ENCODE assay signal across 12 cellular contexts in the genomic region with DNA sequence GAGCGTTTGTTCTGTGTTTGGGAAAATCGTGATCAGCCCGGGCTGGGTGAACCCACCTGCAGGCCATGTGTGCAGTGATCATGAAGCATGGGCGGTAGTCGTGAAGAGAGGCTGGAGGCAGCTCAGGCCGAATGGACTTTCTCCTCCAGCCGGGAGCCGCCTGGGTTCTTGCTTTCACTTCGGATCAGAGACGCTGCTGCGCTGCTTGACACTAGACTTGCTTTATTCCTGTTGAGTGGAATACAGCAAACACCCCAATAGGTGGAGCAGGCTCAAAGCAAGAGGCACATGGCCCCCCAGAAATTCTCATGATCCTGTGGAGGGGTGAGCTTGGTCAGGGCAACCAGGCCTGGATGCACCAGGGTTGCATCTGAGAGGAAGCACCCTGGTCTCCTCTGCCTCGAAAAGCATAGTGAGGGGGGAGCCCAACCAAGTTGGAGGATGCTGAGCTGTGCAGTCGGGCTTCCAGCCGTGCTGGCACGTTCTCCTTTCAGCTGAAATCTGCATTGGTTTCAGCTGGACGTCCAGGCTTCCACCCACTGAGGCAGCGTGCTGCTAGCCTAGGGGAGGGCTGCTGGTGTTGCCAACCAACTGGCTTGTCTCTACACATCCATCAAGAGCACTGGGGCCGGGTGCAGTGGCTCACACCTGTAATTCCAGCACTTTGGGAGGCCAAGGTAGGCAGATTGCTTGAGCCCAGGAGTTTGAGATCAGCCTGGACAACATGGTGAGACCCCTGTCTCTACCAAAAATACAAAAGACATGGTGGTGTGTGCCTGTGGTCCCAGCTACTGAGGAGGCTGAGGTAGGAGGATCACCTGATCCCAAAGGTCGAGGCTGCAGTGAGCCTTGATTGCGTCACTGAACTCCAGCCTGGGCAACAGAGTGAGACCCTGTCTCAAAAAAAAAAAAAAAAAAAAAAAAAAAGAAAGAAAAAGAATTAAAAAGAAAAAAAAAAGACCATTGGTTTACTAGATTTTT. TPM values are rescaled to one million over a fixed set of nuclear protein-coding genes. Genes with fewer than 3 reads are reported as not detected.
A peak's percentile ranks its signal among the peaks of the same experiment; 100 is the strongest.
DNase-seq lines count a peak whose midpoint lies in the region; ATAC-seq lines count a peak whose summit lies in the region.
"Had no signal": no experiment of that assay in that cellular context is flagged by ENCODE, and none has a peak within 500 bp of the region (broad histone marks: within the 10 kb centered on the region; RNA-seq: fewer than 3 reads in every experiment).

No MANE protein-coding gene starts in this region.

- peak overlapping the region; percentile 19 for H3K27ac ChIP-seq in skeletal muscle tissue (ENCODE audit: low read depth, low read length)
- H3K27ac ChIP-seq: dorsolateral prefrontal cortex, neural progenitor cell had no signal

- H3K27me3 Mint-ChIP-seq in activated CD4-positive, alpha-beta T cell treated with anti-CD3 and anti-CD28 coated beads, Interleukin-2, amount 10 ng/mL, durations not matched to agents 7 days and 5 days: no peaks in the 10 kb centered on the region
- no peaks in the 10 kb centered on the region for H3K27me3 Mint-ChIP-seq in activated T-helper 2 cell treated with anti-CD3 and anti-CD28 coated beads, Interferon-gamma antibody, Interleukin-2, Interleukin-4, amounts not matched to agents 10 μg/mL and 5 μg/mL and 100 μg/mL, durations not matched to agents 14 hours and 24 hours and 36 hours (ENCODE audit: low read depth)

- peaks cover 9 to 19% (median 12%) of the 10 kb centered on the region in 3 donors for H3K4me1 ChIP-seq in skeletal muscle tissue (ENCODE audit: control insufficient read depth in 3 of 3, insufficient read depth in 3 of 3, low read length in 3 of 3)

- H3K9ac ChIP-seq in skeletal muscle tissue (ENCODE audit: low read depth in 1 of 3, low read length in 3 of 3): no peak overlapping the region
- H3K9ac ChIP-seq: neural progenitor cell had no signal

- no peak overlapping the region for H3K4me3 ChIP-seq in skeletal muscle tissue (ENCODE audit: low read length in 3 of 3)
- H3K4me3 ChIP-seq: neural progenitor cell had no signal

- CTCF ChIA-PET in activated CD4-positive, alpha-beta T cell treated with anti-CD3 and anti-CD28 coated beads, Interleukin-2, amount 10 ng/mL, durations not matched to agents 7 days and 5 days (lab: Charles Lee): interaction anchor here (0.5 to 1.5 kb wide), 3 partner anchors 14 to 317 kb away, joined by 3 read pairs; no protein-coding TSS in a partner anchor

- H3K4me1 Mint-ChIP-seq in activated CD4-positive, alpha-beta T cell treated with anti-CD3 and anti-CD28 coated beads, Interleukin-2, amount 10 ng/mL, durations not matched to agents 7 days and 5 days: peaks cover 71% of the 10 kb centered on the region
- H3K4me1 Mint-ChIP-seq in activated T-helper 2 cell treated with anti-CD3 and anti-CD28 coated beads, Interferon-gamma antibody, Interleukin-2, Interleukin-4, amounts not matched to agents 10 μg/mL and 5 μg/mL and 100 μg/mL, durations not matched to agents 14 hours and 24 hours and 36 hours (ENCODE audit: low read depth): peaks cover 49% of the 10 kb centered on the region

- peak overlapping the region; percentile 42 for H3K4me3 Mint-ChIP-seq in activated CD4-positive, alpha-beta T cell treated with anti-CD3 and anti-CD28 coated beads, Interleukin-2, amount 10 ng/mL, durations not matched to agents 7 days and 5 days
- H3K4me3 Mint-ChIP-seq in activated T-helper 2 cell treated with anti-CD3 and anti-CD28 coated beads, Interferon-gamma antibody, Interleukin-2, Interleukin-4, amounts not matched to agents 10 μg/mL and 5 μg/mL and 100 μg/mL, durations not matched to agents 14 hours and 24 hours and 36 hours (ENCODE audit: low read depth): peak overlapping the region; percentile 37

- no peak for DNase-seq in activated CD4-positive, alpha-beta T cell treated with anti-CD3 and anti-CD28 coated beads, Interleukin-2, amount 10 ng/mL, durations not matched to agents 7 days and 5 days
- no peak for DNase-seq in activated CD4-positive, alpha-beta T cell treated with anti-CD3 and anti-CD28 coated beads, Interleukin-2, amount 50 U/mL, for 4 hours
- DNase-seq in GF-D8 (lab: John Stamatoyannopoulos, UW) (peak; percentile 33), NOMO-1 (lab: John Stamatoyannopoulos, UW; ENCODE audit: unreplicated experiment in 2 of 2) (no peak), kidney tubule cell (ENCODE audit: low spot score) (no peak)
- no peak for DNase-seq in activated T-helper 2 cell treated with anti-CD3 and anti-CD28 coated beads, Interferon-gamma antibody, Interleukin-2, Interleukin-4, amounts not matched to agents 10 μg/mL and 5 μg/mL and 100 μg/mL, durations not matched to agents 14 hours and 24 hours and 36 hours (ENCODE audit: low spot score)
- DNase-seq: NCI-H1105, NCI-H345 had no signal

- no peak for ATAC-seq in GM21786 (IDR thresholded peaks at IDR 0.05; ENCODE audit: unreplicated experiment)

- POLR2A ChIA-PET in activated CD4-positive, alpha-beta T cell treated with anti-CD3 and anti-CD28 coated beads, Interleukin-2, amount 10 ng/mL, durations not matched to agents 7 days and 5 days (lab: Charles Lee): no interaction called here

- H3K27me3 ChIP-seq in skeletal muscle tissue (ENCODE audit: control insufficient read depth in 3 of 3, insufficient read depth in 3 of 3, low read length in 3 of 3): peaks cover 20 to 27% (median 25%) of the 10 kb centered on the region in 3 donors

- H3K36me3 Mint-ChIP-seq in activated CD4-positive, alpha-beta T cell treated with anti-CD3 and anti-CD28 coated beads, Interleukin-2, amount 10 ng/mL, durations not matched to agents 7 days and 5 days (ENCODE audit: low read depth): peaks cover 28% of the 10 kb centered on the region
- peaks cover 17% of the 10 kb centered on the region for H3K36me3 Mint-ChIP-seq in activated T-helper 2 cell treated with anti-CD3 and anti-CD28 coated beads, Interferon-gamma antibody, Interleukin-2, Interleukin-4, amounts not matched to agents 10 μg/mL and 5 μg/mL and 100 μg/mL, durations not matched to agents 14 hours and 24 hours and 36 hours (ENCODE audit: low read depth)
- H3K36me3 Mint-ChIP-seq: neural progenitor cell had no signal

- H3K27ac Mint-ChIP-seq in activated CD4-positive, alpha-beta T cell treated with anti-CD3 and anti-CD28 coated beads, Interleukin-2, amount 10 ng/mL, durations not matched to agents 7 days and 5 days: peak overlapping the region; percentile 58
- peak overlapping the region; percentile 15 for H3K27ac Mint-ChIP-seq in activated T-helper 2 cell treated with anti-CD3 and anti-CD28 coated beads, Interferon-gamma antibody, Interleukin-2, Interleukin-4, amounts not matched to agents 10 μg/mL and 5 μg/mL and 100 μg/mL, durations not matched to agents 14 hours and 24 hours and 36 hours

- H3K36me3 ChIP-seq in skeletal muscle tissue (ENCODE audit: control insufficient read depth in 3 of 3, insufficient read depth in 3 of 3, low read length in 3 of 3): no peaks in the 10 kb centered on the region
- H3K36me3 ChIP-seq: neural progenitor cell had no signal

- no peaks in the 10 kb centered on the region for H3K9me3 ChIP-seq in skeletal muscle tissue (ENCODE audit: control insufficient read depth in 3 of 3, low read length in 3 of 3)

- intact Hi-C loops in activated T-helper 2 cell treated with anti-CD3 and anti-CD28 coated beads, Interferon-gamma antibody, Interleukin-2, Interleukin-4, amounts not matched to agents 10 μg/mL and 5 μg/mL and 100 μg/mL, durations not matched to agents 14 hours and 24 hours and 36 hours (cut with micrococcal nuclease): no loop called here

- H3K9me3 Mint-ChIP-seq in activated CD4-positive, alpha-beta T cell treated with anti-CD3 and anti-CD28 coated beads, Interleukin-2, amount 10 ng/mL, durations not matched to agents 7 days and 5 days: peaks cover 2% of the 10 kb centered on the region
- H3K9me3 Mint-ChIP-seq in activated T-helper 2 cell treated with anti-CD3 and anti-CD28 coated beads, Interferon-gamma antibody, Interleukin-2, Interleukin-4, amounts not matched to agents 10 μg/mL and 5 μg/mL and 100 μg/mL, durations not matched to agents 14 hours and 24 hours and 36 hours: no peaks in the 10 kb centered on the region
- H3K9me3 Mint-ChIP-seq: neural progenitor cell had no signal

RNA-seq across cellular contexts. Expression of a gene that starts 2.8 kb away (rescaled TPM):
- 10 to 100 TPM; 36.6 to 40.6 TPM for total RNA-seq in activated CD4-positive, alpha-beta T cell treated with anti-CD3 and anti-CD28 coated beads, Interleukin-2, amount 10 ng/mL, durations not matched to agents 7 days and 5 days
- 51.4 and 53.2 TPM in 2 replicates for total RNA-seq in activated T-helper 2 cell treated with anti-CD3 and anti-CD28 coated beads, Interferon-gamma antibody, Interleukin-2, Interleukin-4, amounts not matched to agents 10 μg/mL and 5 μg/mL and 100 μg/mL, durations not matched to agents 14 hours and 24 hours and 36 hours
- total RNA-seq in skeletal muscle tissue: 1.6 TPM

Comparison
In these comparisons a context has a peak if more than half of its experiments do, and no peak if none do; other contexts are left out.
1. RNA of a gene that starts 2.8 kb away (total RNA-seq): 51.4 to 53.2 TPM in activated T-helper 2 cell treated with anti-CD3 and anti-CD28 coated beads, Interferon-gamma antibody, Interleukin-2, Interleukin-4, amounts not matched to agents 10 μg/mL and 5 μg/mL and 100 μg/mL, durations not matched to agents 14 hours and 24 hours and 36 hours and 36.6 to 40.6 TPM in activated CD4-positive, alpha-beta T cell treated with anti-CD3 and anti-CD28 coated beads, Interleukin-2, amount 10 ng/mL, durations not matched to agents 7 days and 5 days; 1.6 TPM in skeletal muscle tissue (single experiment); every median in the first group is over 10 times any median in the second.